ENCODE assay signal across 11 cellular contexts in genomic region chr10:22992621-22993020, GRCh38.
"Had no signal": no experiment of that assay in that cellular context is flagged by ENCODE, and none has a peak within 500 bp of the region (broad histone marks: within the 10 kb centered on the region; RNA-seq: fewer than 3 reads in every experiment).

No MANE protein-coding gene starts in this region.

- ATAC-seq: left cardiac atrium, WTC11 had no signal

- H3K36me3 ChIP-seq: colonic mucosa, sigmoid colon had no signal

- H3K9me3 ChIP-seq: colonic mucosa, sigmoid colon had no signal

- H3K4me1 ChIP-seq: colonic mucosa had no signal

- H3K4me3 ChIP-seq: colonic mucosa, sigmoid colon had no signal

- DNase-seq: activated gamma-delta T cell treated with Interleukin-2 at 50 U/mL for 16 hours, amniotic stem cell, colonic mucosa, left cardiac atrium, sigmoid colon had no signal

- H3K27ac ChIP-seq: colonic mucosa, sigmoid colon had no signal

- H3K27ac Mint-ChIP-seq: activated CD8-positive, alpha-beta T cell treated with anti-CD3 and anti-CD28 coated beads, Interleukin-2, amount 10 ng/mL, durations not matched to agents 7 days and 5 days; activated naive CD8-positive, alpha-beta T cell; activated T-cell treated with anti-CD3 and anti-CD28 coated beads, Interleukin-2, amount 50 U/mL, for 72 hours; stimulated activated effector memory CD8-positive, alpha-beta T cell treated with anti-CD3 and anti-CD28 coated beads, Interleukin-12 subunit alpha, Interleukin-12 subunit beta, amount 100 ng/mL, for 72 hours; WTC11 had no signal

- H3K4me1 Mint-ChIP-seq: stimulated activated effector memory CD8-positive, alpha-beta T cell treated with anti-CD3 and anti-CD28 coated beads, Interleukin-12 subunit alpha, Interleukin-12 subunit beta, amount 100 ng/mL, for 72 hours had no signal

- H3K4me3 Mint-ChIP-seq: activated CD8-positive, alpha-beta T cell treated with anti-CD3 and anti-CD28 coated beads, Interleukin-2, amount 10 ng/mL, durations not matched to agents 7 days and 5 days; activated naive CD8-positive, alpha-beta T cell; activated T-cell treated with anti-CD3 and anti-CD28 coated beads, Interleukin-2, amount 50 U/mL, for 72 hours; neural crest cell; stimulated activated effector memory CD8-positive, alpha-beta T cell treated with anti-CD3 and anti-CD28 coated beads, Interleukin-12 subunit alpha, Interleukin-12 subunit beta, amount 100 ng/mL, for 72 hours; WTC11 had no signal

- H3K27me3 ChIP-seq: colonic mucosa, sigmoid colon had no signal

- H3K9me3 Mint-ChIP-seq: activated T-cell treated with anti-CD3 and anti-CD28 coated beads, Interleukin-2, amount 50 U/mL, for 72 hours; neural crest cell; stimulated activated effector memory CD8-positive, alpha-beta T cell treated with anti-CD3 and anti-CD28 coated beads, Interleukin-12 subunit alpha, Interleukin-12 subunit beta, amount 100 ng/mL, for 72 hours; WTC11 had no signal
